Comparison of ENCODE assay signal across 18 cellular contexts in genomic region chr1:214290399-214291037, GRCh38. TPM values are rescaled to one million over a fixed set of nuclear protein-coding genes. Genes with fewer than 3 reads are reported as not detected.
DNase-seq lines count a peak whose midpoint lies in the region; ATAC-seq and TF ChIP-seq lines count a peak whose summit lies in the region.
"Had no signal": no experiment of that assay in that cellular context is flagged by ENCODE, and none has a peak within 500 bp of the region (broad histone marks: within the 10 kb centered on the region; RNA-seq: fewer than 3 reads in every experiment).

No MANE protein-coding gene starts in this region.

- H3K27ac Mint-ChIP-seq in type B pancreatic cell: peak overlapping the region; percentile 26
- no peak overlapping the region for H3K27ac Mint-ChIP-seq in activated T-cell treated with anti-CD3 and anti-CD28 coated beads, Interleukin-2, amount 50 U/mL, for 72 hours
- H3K27ac Mint-ChIP-seq in naive thymus-derived CD4-positive, alpha-beta T cell: peak overlapping the region in 1 of 9 donors; percentile 17
- H3K27ac Mint-ChIP-seq: activated T-helper 2 cell treated with anti-CD3 and anti-CD28 coated beads, Interferon-gamma antibody, Interleukin-2, Interleukin-4, amounts not matched to agents 10 μg/mL and 5 μg/mL and 100 μg/mL, durations not matched to agents 14 hours and 24 hours and 36 hours had no signal

- H3K4me3 Mint-ChIP-seq in type B pancreatic cell: no peak overlapping the region
- no peak overlapping the region for H3K4me3 Mint-ChIP-seq in activated T-cell treated with anti-CD3 and anti-CD28 coated beads, Interleukin-2, amount 50 U/mL, for 72 hours
- H3K4me3 Mint-ChIP-seq in naive thymus-derived CD4-positive, alpha-beta T cell: no peak overlapping the region
- H3K4me3 Mint-ChIP-seq: CD4-positive, CD25-positive, alpha-beta regulatory T cell had no signal

- H3K4me1 ChIP-seq in hepatocyte (ENCODE audit: insufficient read depth): peaks cover 14% of the 10 kb centered on the region
- H3K4me1 ChIP-seq in naive thymus-derived CD4-positive, alpha-beta T cell (ENCODE audit: control insufficient read depth in 2 of 2, insufficient read depth in 2 of 2, low read length in 2 of 2): peaks cover 7 to 13% of the 10 kb centered on the region in 2 donors
- H3K4me1 ChIP-seq: body of pancreas had no signal

- peak; percentile 67 for ATAC-seq in Right ventricle myocardium superior (ENCODE audit: poor library complexity)
- ATAC-seq in GM18907 (IDR thresholded peaks at IDR 0.05; ENCODE audit: unreplicated experiment): no peak
- no peak for ATAC-seq in activated T-cell treated with anti-CD3 and anti-CD28 coated beads, Interleukin-2, amount 50 U/mL, for 72 hours (replicated peaks in 1 of 2)
- ATAC-seq in naive thymus-derived CD4-positive, alpha-beta T cell: no peak
- ATAC-seq: body of pancreas had no signal

- peaks cover 26% of the 10 kb centered on the region for H3K4me1 Mint-ChIP-seq in type B pancreatic cell (ENCODE audit: unreplicated experiment)
- H3K4me1 Mint-ChIP-seq in activated T-cell treated with anti-CD3 and anti-CD28 coated beads, Interleukin-2, amount 50 U/mL, for 72 hours (ENCODE audit: low read depth): peaks cover 20% of the 10 kb centered on the region
- peaks cover 15 to 56% (median 34%) of the 10 kb centered on the region in 7 donors for H3K4me1 Mint-ChIP-seq in naive thymus-derived CD4-positive, alpha-beta T cell

- H4K20me1 ChIP-seq in hepatocyte (ENCODE audit: insufficient read depth, poor library complexity, severe bottlenecking): no peaks in the 10 kb centered on the region

- intact Hi-C loops in Right ventricle myocardium superior (cut with DNase I): no loop called here
- intact Hi-C loops in cardiac septum (cut with DNase I): no loop called here
- intact Hi-C loops in naive thymus-derived CD4-positive, alpha-beta T cell (cut with micrococcal nuclease): no loop called here

- H3K9me2 ChIP-seq in hepatocyte (replicated peaks; ENCODE audit: insufficient read depth): no peaks in the 10 kb centered on the region

- H3K4me2 ChIP-seq in hepatocyte: peak overlapping the region; percentile 18

- no peaks in the 10 kb centered on the region for H3K27me3 ChIP-seq in hepatocyte
- no peaks in the 10 kb centered on the region for H3K27me3 ChIP-seq in naive thymus-derived CD4-positive, alpha-beta T cell (ENCODE audit: control insufficient read depth in 2 of 2, insufficient read depth in 2 of 2, low read length in 2 of 2)
- H3K27me3 ChIP-seq: body of pancreas had no signal

- POLR2A ChIA-PET in naive thymus-derived CD4-positive, alpha-beta T cell (lab: Charles Lee): no interaction called here

- 71% methylated on average over 5 of the region's 5 CpGs for WGBS in hepatocyte (ENCODE audit: low lambda C conversion rate, missing lambda C conversion rate)

- no peaks in the 10 kb centered on the region for H3K27me3 Mint-ChIP-seq in type B pancreatic cell
- no peaks in the 10 kb centered on the region for H3K27me3 Mint-ChIP-seq in activated T-cell treated with anti-CD3 and anti-CD28 coated beads, Interleukin-2, amount 50 U/mL, for 72 hours (ENCODE audit: low read depth)
- no peaks in the 10 kb centered on the region for H3K27me3 Mint-ChIP-seq in naive thymus-derived CD4-positive, alpha-beta T cell
- H3K27me3 Mint-ChIP-seq: CD4-positive, CD25-positive, alpha-beta regulatory T cell had no signal

- CTCF ChIA-PET in naive thymus-derived CD4-positive, alpha-beta T cell (lab: Charles Lee): interaction anchor here (0.6 to 1.4 kb wide), 2 partner anchors 10 to 29 kb away, joined by 3 read pairs; no protein-coding TSS in a partner anchor

- H3K79me2 ChIP-seq in hepatocyte: peaks cover 66% of the 10 kb centered on the region

- TF ChIP-seq CTCF in hepatocyte (IDR thresholded peaks at IDR 0.05; ENCODE audit: poor library complexity) (no peak), type B pancreatic cell (conservative IDR thresholded peaks at IDR 0.05) (no peak)

- H3K27ac ChIP-seq in SK-N-MC (peak overlapping the region; percentile 91), hepatocyte (no peak overlapping the region)
- H3K27ac ChIP-seq in naive thymus-derived CD4-positive, alpha-beta T cell (ENCODE audit: low read depth, low read length): no peak overlapping the region
- H3K27ac ChIP-seq: body of pancreas had no signal

- H3K9me3 ChIP-seq in SK-N-MC (ENCODE audit: low read depth, low read length): no peaks in the 10 kb centered on the region
- H3K9me3 ChIP-seq in hepatocyte (ENCODE audit: low read depth): no peaks in the 10 kb centered on the region
- no peaks in the 10 kb centered on the region for H3K9me3 ChIP-seq in naive thymus-derived CD4-positive, alpha-beta T cell (ENCODE audit: control insufficient read depth in 2 of 3, low read length in 3 of 3)
- H3K9me3 ChIP-seq: body of pancreas had no signal

- H3K9me3 Mint-ChIP-seq in type B pancreatic cell: no peaks in the 10 kb centered on the region
- H3K9me3 Mint-ChIP-seq in activated T-cell treated with anti-CD3 and anti-CD28 coated beads, Interleukin-2, amount 50 U/mL, for 72 hours: no peaks in the 10 kb centered on the region
- H3K9me3 Mint-ChIP-seq in naive thymus-derived CD4-positive, alpha-beta T cell: peaks cover 0 to 8% (median 4%) of the 10 kb centered on the region in 11 donors
- H3K9me3 Mint-ChIP-seq: activated T-helper 2 cell treated with anti-CD3 and anti-CD28 coated beads, Interferon-gamma antibody, Interleukin-2, Interleukin-4, amounts not matched to agents 10 μg/mL and 5 μg/mL and 100 μg/mL, durations not matched to agents 14 hours and 24 hours and 36 hours had no signal

- H3K4me3 ChIP-seq in SK-N-MC (peak overlapping the region; percentile 75), hepatocyte (no peak overlapping the region)
- H3K4me3 ChIP-seq in naive thymus-derived CD4-positive, alpha-beta T cell (ENCODE audit: low read length): no peak overlapping the region
- H3K4me3 ChIP-seq: body of pancreas, lung had no signal

- H2AFZ ChIP-seq in hepatocyte: no peak overlapping the region

- peak overlapping the region; percentile 56 for H3K9ac ChIP-seq in SK-N-MC (ENCODE audit: insufficient read length)

- H3K36me3 Mint-ChIP-seq in type B pancreatic cell: peaks cover 6% of the 10 kb centered on the region
- peaks cover 2% of the 10 kb centered on the region in 2 donors for H3K36me3 Mint-ChIP-seq in activated T-cell treated with anti-CD3 and anti-CD28 coated beads, Interleukin-2, amount 50 U/mL, for 72 hours (ENCODE audit: insufficient read depth in 2 of 2)
- H3K36me3 Mint-ChIP-seq in naive thymus-derived CD4-positive, alpha-beta T cell: peaks cover 12 to 39% (median 36%) of the 10 kb centered on the region in 5 donors

- peak; percentile 57 for DNase-seq in Right ventricle myocardium superior
- no peak for DNase-seq in cardiac septum (ENCODE audit: low spot score)
- no peak for DNase-seq in SK-N-MC (ENCODE audit: low read depth, low spot score)
- no peak for DNase-seq in hepatocyte (ENCODE audit: low spot score)
- no peak for DNase-seq in type B pancreatic cell (ENCODE audit: extremely low spot score, unreplicated experiment)
- no peak for DNase-seq in activated T-cell treated with anti-CD3 and anti-CD28 coated beads, Interleukin-2, amount 50 U/mL, for 72 hours
- DNase-seq in naive thymus-derived CD4-positive, alpha-beta T cell: no peak
- DNase-seq: activated CD4-positive, alpha-beta T cell treated with anti-CD3 and anti-CD28 coated beads for 1 hour; body of pancreas; CD4-positive, CD25-positive, alpha-beta regulatory T cell; cortex of kidney; NCI-H1930; NCI-H526; retina; stimulated activated CD8-positive, alpha-beta memory T cell treated with anti-CD3 and anti-CD28 coated beads, Interleukin-4, amount 100 ng/mL, for 48 hours had no signal

- H3K36me3 ChIP-seq in SK-N-MC (ENCODE audit: insufficient read depth, low read length): 0 out of 2 replicates have a peak, but pooled peaks cover 5% of the 10 kb centered on the region
- H3K36me3 ChIP-seq in hepatocyte (replicated peaks; ENCODE audit: insufficient read depth, low read depth): no peaks in the 10 kb centered on the region
- H3K36me3 ChIP-seq in naive thymus-derived CD4-positive, alpha-beta T cell (ENCODE audit: control insufficient read depth in 2 of 3, insufficient read depth in 3 of 3, low read length in 3 of 3): no peaks in the 10 kb centered on the region

RNA-seq across cellular contexts. Expression of gene SMYD2, which starts 9.6 kb away (rescaled TPM):
- total RNA-seq in Right ventricle myocardium superior (184 TPM), cardiac septum (445 TPM), hepatocyte (32.7 and 39.8 TPM in 2 replicates), type B pancreatic cell (ENCODE audit: low replicate concordance) (24.8 and 35.5 TPM in 2 replicates)
- polyA plus RNA-seq in hepatocyte: 34.4 and 36.2 TPM in 2 replicates
- total RNA-seq in activated T-cell treated with anti-CD3 and anti-CD28 coated beads, Interleukin-2, amount 50 U/mL, for 72 hours: 10 to 100 TPM; 28.6 to 34.5 TPM
- total RNA-seq in naive thymus-derived CD4-positive, alpha-beta T cell: 10 to 100 TPM; 24.3 to 39.5 (median 34.4) TPM
- 10 to 100 TPM; 50.0 to 55.0 TPM for polyA plus RNA-seq in naive thymus-derived CD4-positive, alpha-beta T cell
